Comparison of ENCODE assay signal across 7 cellular contexts in the genomic region with DNA sequence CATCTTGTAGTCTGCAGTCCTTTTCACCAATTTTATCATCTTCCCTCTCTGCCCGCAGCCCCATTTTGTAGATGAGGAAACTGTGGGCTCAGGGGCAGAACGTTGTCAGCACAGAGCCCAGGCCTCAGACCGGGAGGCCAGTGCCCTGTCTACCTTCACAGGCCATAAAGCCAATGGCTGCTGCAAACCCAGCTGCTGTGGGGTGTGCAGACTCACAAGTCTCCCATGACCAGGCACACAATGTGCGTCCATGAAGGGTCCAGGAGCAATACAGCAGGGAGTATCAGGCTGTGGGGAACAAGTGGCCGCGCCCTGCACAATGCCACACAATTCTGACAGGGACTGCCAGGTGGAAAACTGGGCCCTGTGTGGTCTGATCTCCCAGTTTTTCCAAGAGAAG.
"Had no signal": no experiment of that assay in that cellular context is flagged by ENCODE, and none has a peak within 500 bp of the region (broad histone marks: within the 10 kb centered on the region; RNA-seq: fewer than 3 reads in every experiment).

No MANE protein-coding gene starts in this region.

- ATAC-seq: GM23338, HCT116, K562 had no signal

- H3K36me3 ChIP-seq: HAP-1 had no signal

- DNase-seq: H7, HFFc6, IMR-90 had no signal

- H3K9me3 ChIP-seq: HAP-1 had no signal

- H3K4me1 ChIP-seq: HAP-1 had no signal

- H3K4me3 ChIP-seq: GM23338, HAP-1, K562 had no signal
